ENCODE assay signal across 26 cellular contexts in the genomic region with DNA sequence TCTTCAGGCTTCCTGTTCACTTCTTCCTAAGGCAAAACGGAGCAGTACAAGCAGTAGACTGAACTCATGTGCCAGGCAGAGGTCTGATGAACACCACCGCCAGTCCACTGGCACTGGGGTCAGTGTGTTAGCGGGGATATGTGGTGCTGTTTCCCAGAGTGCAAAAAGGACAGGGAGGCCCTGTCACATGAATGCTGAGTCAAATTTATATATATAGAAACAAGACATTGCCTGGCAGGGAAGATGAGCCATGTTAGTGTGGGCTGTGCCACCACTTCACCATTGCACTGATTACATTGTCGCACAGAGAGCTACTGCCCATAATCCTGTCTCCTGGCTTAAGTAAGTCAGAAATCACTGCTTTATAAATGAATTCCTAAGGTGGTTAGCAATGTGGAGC.
"Had no signal": no experiment of that assay in that cellular context is flagged by ENCODE, and none has a peak within 500 bp of the region (broad histone marks: within the 10 kb centered on the region; RNA-seq: fewer than 3 reads in every experiment).

No MANE protein-coding gene starts in this region.

- H3K9me3 ChIP-seq: adrenal gland, ascending aorta, colonic mucosa, esophagus squamous epithelium, prostate gland, sigmoid colon, tibial artery had no signal

- H3K27me3 Mint-ChIP-seq: activated CD4-positive, alpha-beta T cell treated with anti-CD3 and anti-CD28 coated beads for 36 hours; activated naive CD8-positive, alpha-beta T cell; effector memory CD8-positive, alpha-beta T cell; natural killer cell treated with Interleukin-12 subunit alpha and Interleukin-12 subunit beta and Interleukin-15 and Interleukin-18, amount 100 ng/mL, for 72 hours; stimulated activated naive CD8-positive, alpha-beta T cell treated with anti-CD3 and anti-CD28 coated beads, Interleukin-15, Interleukin-2, amounts not matched to agents 100 ng/mL and 50 ng/mL, for 24 hours had no signal

- H3K4me1 Mint-ChIP-seq: activated CD4-positive, alpha-beta T cell treated with anti-CD3 and anti-CD28 coated beads for 36 hours; mesothelial cell of epicardium had no signal

- H3K27ac Mint-ChIP-seq: activated CD4-positive, alpha-beta T cell treated with anti-CD3 and anti-CD28 coated beads for 36 hours; activated naive CD8-positive, alpha-beta T cell; activated T-helper 2 cell treated with anti-CD3 and anti-CD28 coated beads, Interferon-gamma antibody, Interleukin-2, Interleukin-4, amounts not matched to agents 10 μg/mL and 5 μg/mL and 100 μg/mL, durations not matched to agents 14 hours and 24 hours and 36 hours; mesothelial cell of epicardium; natural killer cell treated with Interleukin-12 subunit alpha and Interleukin-12 subunit beta and Interleukin-15 and Interleukin-18, amount 100 ng/mL, for 72 hours; stimulated activated naive CD8-positive, alpha-beta T cell treated with anti-CD3 and anti-CD28 coated beads, Interleukin-15, Interleukin-2, amounts not matched to agents 100 ng/mL and 50 ng/mL, for 24 hours had no signal

- DNase-seq: activated CD4-positive, alpha-beta T cell treated with anti-CD3 and anti-CD28 coated beads for 36 hours; activated CD4-positive, alpha-beta T cell treated with anti-CD3 and anti-CD28 coated beads, Interleukin-2, amount 50 U/mL, for 48 hours; activated CD8-positive, alpha-beta memory T cell treated with anti-CD3 and anti-CD28 coated beads, Interleukin-2, amount 50 U/mL, for 48 hours; activated naive CD4-positive, alpha-beta T cell; activated T-cell treated with anti-CD3 and anti-CD28 coated beads, Interleukin-2, amount 50 U/mL, for 4 hours; adrenal gland; brain microvascular endothelial cell; central memory CD4-positive, alpha-beta T cell; colonic mucosa; effector memory CD8-positive, alpha-beta T cell; esophagus squamous epithelium; kidney; sigmoid colon; stimulated activated CD4-positive, alpha-beta T cell treated with anti-CD3 and anti-CD28 coated beads, Interleukin-4, amount 100 ng/mL, for 4 hours; substantia nigra; T-helper 1 cell; tibial artery had no signal

- H3K27ac ChIP-seq: adrenal gland, ascending aorta, brain microvascular endothelial cell, colonic mucosa, esophagus squamous epithelium, prostate gland, sigmoid colon, tibial artery had no signal

- H3K4me3 ChIP-seq: adrenal gland, ascending aorta, colonic mucosa, dorsolateral prefrontal cortex, esophagus squamous epithelium, prostate gland, sigmoid colon, tibial artery had no signal

- ATAC-seq: activated CD4-positive, alpha-beta T cell treated with anti-CD3 and anti-CD28 coated beads for 36 hours; activated T-cell treated with anti-CD3 and anti-CD28 coated beads, Interleukin-2, amount 50 U/mL, for 4 hours; effector memory CD8-positive, alpha-beta T cell; left lobe of liver; natural killer cell treated with Interleukin-12 subunit alpha and Interleukin-12 subunit beta and Interleukin-15 and Interleukin-18, amount 100 ng/mL, for 72 hours had no signal

- H3K4me1 ChIP-seq: adrenal gland, ascending aorta, colonic mucosa, esophagus squamous epithelium, prostate gland, sigmoid colon had no signal

- H3K27me3 ChIP-seq: adrenal gland, ascending aorta, brain microvascular endothelial cell, colonic mucosa, dorsolateral prefrontal cortex, esophagus squamous epithelium, sigmoid colon, tibial artery had no signal

- H3K36me3 ChIP-seq: colonic mucosa, prostate gland had no signal

- H3K4me3 Mint-ChIP-seq: activated CD4-positive, alpha-beta T cell treated with anti-CD3 and anti-CD28 coated beads for 36 hours; activated naive CD8-positive, alpha-beta T cell; activated T-cell treated with anti-CD3 and anti-CD28 coated beads, Interleukin-2, amount 50 U/mL, for 4 hours; effector memory CD8-positive, alpha-beta T cell; mesothelial cell of epicardium; natural killer cell treated with Interleukin-12 subunit alpha and Interleukin-12 subunit beta and Interleukin-15 and Interleukin-18, amount 100 ng/mL, for 72 hours; stimulated activated naive CD8-positive, alpha-beta T cell treated with anti-CD3 and anti-CD28 coated beads, Interleukin-15, Interleukin-2, amounts not matched to agents 100 ng/mL and 50 ng/mL, for 24 hours had no signal

- H3K9me3 Mint-ChIP-seq: activated T-cell treated with anti-CD3 and anti-CD28 coated beads, Interleukin-2, amount 50 U/mL, for 4 hours; activated T-helper 2 cell treated with anti-CD3 and anti-CD28 coated beads, Interferon-gamma antibody, Interleukin-2, Interleukin-4, amounts not matched to agents 10 μg/mL and 5 μg/mL and 100 μg/mL, durations not matched to agents 14 hours and 24 hours and 36 hours; effector memory CD8-positive, alpha-beta T cell; mesothelial cell of epicardium; natural killer cell treated with Interleukin-12 subunit alpha and Interleukin-12 subunit beta and Interleukin-15 and Interleukin-18, amount 100 ng/mL, for 72 hours; stimulated activated naive CD8-positive, alpha-beta T cell treated with anti-CD3 and anti-CD28 coated beads, Interleukin-15, Interleukin-2, amounts not matched to agents 100 ng/mL and 50 ng/mL, for 24 hours had no signal
